Comparison of ENCODE assay signal across 8 cellular contexts in the genomic region with DNA sequence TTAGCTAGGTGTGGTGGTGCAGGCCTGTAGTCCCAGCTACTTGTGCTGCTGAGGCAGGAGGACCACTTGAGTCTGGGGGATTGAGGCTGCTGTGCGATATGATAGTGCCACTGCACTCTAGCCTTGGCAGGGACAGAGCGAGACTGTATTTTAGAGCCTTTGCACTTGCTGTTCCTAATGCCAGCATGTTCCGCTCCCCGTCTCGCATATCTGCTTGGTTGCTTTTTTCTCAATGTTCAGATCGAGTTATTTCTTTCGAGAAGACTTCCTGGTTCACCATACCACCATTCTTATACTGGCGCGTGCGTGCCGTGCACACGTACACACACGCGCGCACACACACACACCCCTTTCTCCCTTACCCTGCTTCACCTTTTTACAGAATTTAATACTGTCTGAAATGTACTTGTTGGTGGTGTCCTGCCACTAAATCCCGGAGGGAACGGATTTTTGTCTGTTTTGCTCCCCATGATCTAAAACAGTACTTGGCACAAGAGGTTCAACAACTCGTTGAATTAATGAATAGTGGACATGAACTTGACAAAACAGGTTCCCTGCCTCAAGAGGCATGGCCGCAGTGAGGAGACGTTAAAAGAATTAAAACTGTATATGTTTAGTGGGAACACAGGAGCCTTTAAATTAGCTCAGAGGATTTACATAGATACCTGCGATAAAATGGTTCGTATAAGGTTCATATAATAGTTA. TPM values are rescaled to one million over a fixed set of nuclear protein-coding genes. Genes with fewer than 3 reads are reported as not detected.
DNase-seq lines count a peak whose midpoint lies in the region; ATAC-seq, FAIRE-seq and TF ChIP-seq lines count a peak whose summit lies in the region.

No MANE protein-coding gene starts in this region.

- H3K27me3 Mint-ChIP-seq in T-helper 1 cell treated with Interleukin-12 subunit alpha and Interleukin-12 subunit beta and Interleukin-4 antibody, amounts not matched to agents 30 μg/mL and 1 μg/mL, for 36 hours (ENCODE audit: low read depth) = peaks cover 3% of the 10 kb centered on the region

- FAIRE-seq in RCC 7860 (lab: Jason Lieb, UNC) = no peak

- H3K4me3 Mint-ChIP-seq in T-helper 1 cell treated with Interleukin-12 subunit alpha and Interleukin-12 subunit beta and Interleukin-4 antibody, amounts not matched to agents 30 μg/mL and 1 μg/mL, for 36 hours = peak overlapping the region; percentile 95

- WGBS in esophagus squamous epithelium, 2 donors = 57 to 68% methylated on average over 22 of the region's 22 CpGs

- peaks cover 24% of the 10 kb centered on the region for H3K4me1 Mint-ChIP-seq in T-helper 1 cell treated with Interleukin-12 subunit alpha and Interleukin-12 subunit beta and Interleukin-4 antibody, amounts not matched to agents 30 μg/mL and 1 μg/mL, for 36 hours (ENCODE audit: low read depth)

- POLR2A ChIA-PET in A673 (lab: Charles Lee; ENCODE audit: low non-redundant PET) (no interaction called here), HEK293 (lab: Yijun Ruan, JAX) (interaction anchor here (0.7 to 2.5 kb wide), 9 partner anchors 12 to 217 kb away, joined by 3 to 13 read pairs (median 4); a partner anchor contains a TSS)

- peak overlapping the region; percentile 73 for H3K9ac ChIP-seq in rectal smooth muscle tissue (ENCODE audit: low read length)

- CTCF ChIA-PET in A673 (lab: Charles Lee) (no interaction called here), HEK293 (lab: Yijun Ruan, JAX) (no interaction called here)

- peaks cover 15% of the 10 kb centered on the region for H3K4me1 ChIP-seq in A673 (ENCODE audit: insufficient read depth, low read length, poor library complexity, severe bottlenecking)
- no peaks in the 10 kb centered on the region for H3K4me1 ChIP-seq in HEK293 (ENCODE audit: control insufficient read depth, insufficient read depth, low read length)
- peaks cover 2 to 31% (median 7%) of the 10 kb centered on the region in 3 donors for H3K4me1 ChIP-seq in esophagus squamous epithelium
- peaks cover 6% of the 10 kb centered on the region for H3K4me1 ChIP-seq in rectal smooth muscle tissue (ENCODE audit: control insufficient read depth, insufficient read depth, low read length)

- intact Hi-C loops in A673 (cut with micrococcal nuclease; ENCODE audit: unreplicated experiment) (no loop called here), esophagus squamous epithelium (cut with DNase I) (no loop called here)

- H3K27ac Mint-ChIP-seq in T-helper 1 cell treated with Interleukin-12 subunit alpha and Interleukin-12 subunit beta and Interleukin-4 antibody, amounts not matched to agents 30 μg/mL and 1 μg/mL, for 36 hours = peak overlapping the region; percentile 100

- TF ChIP-seq CTCF in A673 (conservative IDR thresholded peaks at IDR 0.05; ENCODE audit: low read depth, low read length) = no peak
- no peak for TF ChIP-seq CTCF in HEK293 (tag by site-specific recombination; IDR thresholded peaks at IDR 0.05)
- TF ChIP-seq CTCF in esophagus squamous epithelium (IDR thresholded peaks at IDR 0.05) = no peak

- H3K27ac ChIP-seq in A673 (ENCODE audit: low read depth, low read length, poor library complexity, severe bottlenecking) = peak overlapping the region; percentile 97
- peak overlapping the region; percentile 84; the same call in 1 of the 2 replicates for H3K27ac ChIP-seq in HEK293 (ENCODE audit: extremely low read depth, low read depth, low read length)
- peak overlapping the region; percentile 94 to 98 (median 97) for H3K27ac ChIP-seq in esophagus squamous epithelium
- H3K27ac ChIP-seq in rectal smooth muscle tissue (ENCODE audit: low read depth, low read length) = peak overlapping the region; percentile 99

- H3K36me3 Mint-ChIP-seq in T-helper 1 cell treated with Interleukin-12 subunit alpha and Interleukin-12 subunit beta and Interleukin-4 antibody, amounts not matched to agents 30 μg/mL and 1 μg/mL, for 36 hours (ENCODE audit: low read depth) = peaks cover 16% of the 10 kb centered on the region

- no peak for ATAC-seq in GM19035 (IDR thresholded peaks at IDR 0.05; ENCODE audit: unreplicated experiment)
- no peak for ATAC-seq in HG03442 (IDR thresholded peaks at IDR 0.05; ENCODE audit: unreplicated experiment)

- H3K9me3 Mint-ChIP-seq in T-helper 1 cell treated with Interleukin-12 subunit alpha and Interleukin-12 subunit beta and Interleukin-4 antibody, amounts not matched to agents 30 μg/mL and 1 μg/mL, for 36 hours = no peaks in the 10 kb centered on the region

- no peaks in the 10 kb centered on the region for H3K36me3 ChIP-seq in A673 (ENCODE audit: insufficient read depth, low read length, poor library complexity, severe bottlenecking)
- H3K36me3 ChIP-seq in HEK293 (ENCODE audit: control insufficient read depth in 2 of 2, insufficient read depth in 1 of 2, low read length in 2 of 2) = no peaks in the 10 kb centered on the region; a peak in 1 of 3 replicates
- no peaks in the 10 kb centered on the region for H3K36me3 ChIP-seq in esophagus squamous epithelium
- no peaks in the 10 kb centered on the region for H3K36me3 ChIP-seq in rectal smooth muscle tissue (ENCODE audit: control insufficient read depth, insufficient read depth, low read length)

- H3K9me3 ChIP-seq in A673 (ENCODE audit: low read depth, low read length, poor library complexity, severe bottlenecking) = no peaks in the 10 kb centered on the region
- H3K9me3 ChIP-seq in HEK293 (ENCODE audit: control insufficient read depth, insufficient read depth, low read depth, low read length) = no peaks in the 10 kb centered on the region
- H3K9me3 ChIP-seq in esophagus squamous epithelium = no peaks in the 10 kb centered on the region

- DNase-seq in A673 (ENCODE audit: low spot score) (no peak), esophagus squamous epithelium (lab: John Stamatoyannopoulos, UW) (no peak), RCC 7860 (ENCODE audit: low spot score) (no peak)

- no TSS peak for BruUV-seq in A673 (replicated peaks; lab: Mats Ljungman, UMichigan)

- H3K27me3 ChIP-seq in A673 (replicated peaks; ENCODE audit: insufficient read depth, low read depth, low read length, poor library complexity) (no peaks in the 10 kb centered on the region), esophagus squamous epithelium (no peaks in the 10 kb centered on the region), rectal smooth muscle tissue (ENCODE audit: control insufficient read depth, insufficient read depth, low read length) (no peaks in the 10 kb centered on the region)

- no peak for TF ChIP-seq POLR2A in esophagus squamous epithelium (IDR thresholded peaks at IDR 0.05)

- H3K4me3 ChIP-seq in A673 (ENCODE audit: low read depth, low read length, poor library complexity, severe bottlenecking) = peak overlapping the region; percentile 75
- H3K4me3 ChIP-seq in HEK293 (ENCODE audit: low read depth, low read length) = peak overlapping the region; percentile 63
- H3K4me3 ChIP-seq in esophagus squamous epithelium = peak overlapping the region; percentile 59 to 85 (median 76)
- H3K4me3 ChIP-seq in rectal smooth muscle tissue (ENCODE audit: low read length) = peak overlapping the region; percentile 88

TF ChIP-seq in HEK293, 187 proteins besides CTCF, POLR2A, EP300 and RAD21 (continues in another document):
- no peak for TF ChIP-seq ZNF514 (tag by site-specific recombination; IDR thresholded peaks at IDR 0.05)
- no peak for TF ChIP-seq GLI2 (tag by site-specific recombination; IDR thresholded peaks at IDR 0.05; ENCODE audit: borderline replicate concordance, low read depth)
- 0 out of 2 replicates have a peak, but pooled peaks have one; percentile 49 for TF ChIP-seq ZNF223 (tag by site-specific recombination; IDR thresholded peaks at IDR 0.05)
- TF ChIP-seq ZNF214 (tag by site-specific recombination; IDR thresholded peaks at IDR 0.05; ENCODE audit: borderline replicate concordance) = no peak
- TF ChIP-seq HOXC10 (CRISPR knock-in tag; IDR thresholded peaks at IDR 0.05) = no peak
- TF ChIP-seq ZNF600 (tag by site-specific recombination; IDR thresholded peaks at IDR 0.05) = peak; percentile 75
- TF ChIP-seq, protein P1, sequence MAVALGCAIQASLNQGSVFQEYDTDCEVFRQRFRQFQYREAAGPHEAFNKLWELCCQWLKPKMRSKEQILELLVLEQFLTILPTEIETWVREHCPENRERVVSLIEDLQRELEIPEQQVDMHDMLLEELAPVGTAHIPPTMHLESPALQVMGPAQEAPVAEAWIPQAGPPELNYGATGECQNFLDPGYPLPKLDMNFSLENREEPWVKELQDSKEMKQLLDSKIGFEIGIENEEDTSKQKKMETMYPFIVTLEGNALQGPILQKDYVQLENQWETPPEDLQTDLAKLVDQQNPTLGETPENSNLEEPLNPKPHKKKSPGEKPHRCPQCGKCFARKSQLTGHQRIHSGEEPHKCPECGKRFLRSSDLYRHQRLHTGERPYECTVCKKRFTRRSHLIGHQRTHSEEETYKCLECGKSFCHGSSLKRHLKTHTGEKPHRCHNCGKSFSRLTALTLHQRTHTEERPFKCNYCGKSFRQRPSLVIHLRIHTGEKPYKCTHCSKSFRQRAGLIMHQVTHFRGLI (tag by site-specific recombination; IDR thresholded peaks at IDR 0.05) = peak; percentile 36; the same call in 1 of the 2 replicates
- TF ChIP-seq, protein P2, sequence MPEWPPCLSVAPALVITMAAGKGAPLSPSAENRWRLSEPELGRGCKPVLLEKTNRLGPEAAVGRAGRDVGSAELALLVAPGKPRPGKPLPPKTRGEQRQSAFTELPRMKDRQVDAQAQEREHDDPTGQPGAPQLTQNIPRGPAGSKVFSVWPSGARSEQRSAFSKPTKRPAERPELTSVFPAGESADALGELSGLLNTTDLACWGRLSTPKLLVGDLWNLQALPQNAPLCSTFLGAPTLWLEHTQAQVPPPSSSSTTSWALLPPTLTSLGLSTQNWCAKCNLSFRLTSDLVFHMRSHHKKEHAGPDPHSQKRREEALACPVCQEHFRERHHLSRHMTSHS (tag by site-specific recombination; IDR thresholded peaks at IDR 0.05) = no peak
- TF ChIP-seq ZBTB17 (tag by site-specific recombination; IDR thresholded peaks at IDR 0.05) = no peak
- TF ChIP-seq, protein P3, sequence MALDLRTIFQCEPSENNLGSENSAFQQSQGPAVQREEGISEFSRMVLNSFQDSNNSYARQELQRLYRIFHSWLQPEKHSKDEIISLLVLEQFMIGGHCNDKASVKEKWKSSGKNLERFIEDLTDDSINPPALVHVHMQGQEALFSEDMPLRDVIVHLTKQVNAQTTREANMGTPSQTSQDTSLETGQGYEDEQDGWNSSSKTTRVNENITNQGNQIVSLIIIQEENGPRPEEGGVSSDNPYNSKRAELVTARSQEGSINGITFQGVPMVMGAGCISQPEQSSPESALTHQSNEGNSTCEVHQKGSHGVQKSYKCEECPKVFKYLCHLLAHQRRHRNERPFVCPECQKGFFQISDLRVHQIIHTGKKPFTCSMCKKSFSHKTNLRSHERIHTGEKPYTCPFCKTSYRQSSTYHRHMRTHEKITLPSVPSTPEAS (tag by site-specific recombination; IDR thresholded peaks at IDR 0.05) = peak; percentile 41
- TF ChIP-seq, protein P4, sequence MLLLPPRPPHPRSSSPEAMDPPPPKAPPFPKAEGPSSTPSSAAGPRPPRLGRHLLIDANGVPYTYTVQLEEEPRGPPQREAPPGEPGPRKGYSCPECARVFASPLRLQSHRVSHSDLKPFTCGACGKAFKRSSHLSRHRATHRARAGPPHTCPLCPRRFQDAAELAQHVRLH (tag by site-specific recombination; IDR thresholded peaks at IDR 0.05) = no peak

RNA-seq across cellular contexts. Expression of a gene that starts 1.1 kb away (rescaled TPM):
- total RNA-seq in A673 (2021) (44.5 and 46.6 TPM in 2 replicates), esophagus squamous epithelium (10 to 100 TPM; 14.7 to 17.9 (median 15.2) TPM)

RNA-seq across cellular contexts. Expression of a gene that starts 41.5 kb away (rescaled TPM):
- total RNA-seq in A673 (2021) = 76.8 and 86.0 TPM in 2 replicates
- 10 to 100 TPM; 15.1 to 44.8 (median 29.0) TPM for total RNA-seq in esophagus squamous epithelium
